Comparison of ENCODE assay signal across 14 cellular contexts in the genomic region with DNA sequence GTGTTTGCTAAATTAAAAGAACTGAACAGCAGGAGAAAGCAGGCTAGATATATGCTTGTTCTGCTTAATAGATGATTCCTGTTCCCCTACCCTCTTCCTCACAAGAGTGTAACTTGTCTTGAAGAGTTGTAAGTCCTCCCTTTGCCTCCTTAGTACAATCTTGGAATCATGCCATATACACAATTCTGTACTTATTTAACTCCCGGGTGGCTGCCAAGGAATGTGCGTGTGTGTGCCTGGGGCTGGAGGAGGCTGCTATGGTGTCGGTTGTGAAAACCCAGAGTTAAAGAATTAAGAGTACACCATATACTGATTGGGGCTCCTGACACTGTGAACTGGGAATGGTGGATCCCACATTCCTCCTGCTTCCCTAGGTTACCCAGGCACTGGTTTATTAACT.
DNase-seq lines count a peak whose midpoint lies in the region; ATAC-seq and TF ChIP-seq lines count a peak whose summit lies in the region.
"Had no signal": no experiment of that assay in that cellular context is flagged by ENCODE, and none has a peak within 500 bp of the region (broad histone marks: within the 10 kb centered on the region; RNA-seq: fewer than 3 reads in every experiment).

No MANE protein-coding gene starts in this region.

- H3K79me2 ChIP-seq in neural progenitor cell (ENCODE audit: low read depth) = no peaks in the 10 kb centered on the region

- H3K4me1 ChIP-seq in neural progenitor cell (no peaks in the 10 kb centered on the region), suprapubic skin (peaks cover 6% of the 10 kb centered on the region)

- no peaks in the 10 kb centered on the region for H3K27me3 ChIP-seq in neural progenitor cell
- no peaks in the 10 kb centered on the region for H3K27me3 ChIP-seq in suprapubic skin
- H3K27me3 ChIP-seq: dorsolateral prefrontal cortex had no signal

- no peak overlapping the region for H3K4me3 Mint-ChIP-seq in neural progenitor cell

- H3K9ac ChIP-seq in neural progenitor cell = no peak overlapping the region

- H3K27ac Mint-ChIP-seq in neural progenitor cell = peak overlapping the region; percentile 60
- H3K27ac Mint-ChIP-seq: progenitor cell of endocrine pancreas had no signal

- H2AFZ ChIP-seq in neural progenitor cell (replicated peaks) = no peak overlapping the region

- H3K4me2 ChIP-seq in neural progenitor cell = no peak overlapping the region

- 12% methylated on average over 3 of the region's 3 CpGs for WGBS in suprapubic skin

- peak; percentile 71 for DNase-seq in AG10803 (ENCODE audit: low read depth)
- peak; percentile 74 for DNase-seq in astrocyte of the hippocampus (ENCODE audit: low read depth, low spot score)
- peak; percentile 63 for DNase-seq in foreskin melanocyte
- DNase-seq in neural progenitor cell (ENCODE audit: low spot score) = no peak
- no peak for DNase-seq in suprapubic skin (ENCODE audit: low spot score in 2 of 2)
- DNase-seq in H4 (ENCODE audit: low spot score) = no peak
- DNase-seq: activated CD4-positive, alpha-beta T cell treated with anti-CD3 and anti-CD28 coated beads, Interleukin-2, amount 50 U/mL, for 48 hours; dorsolateral prefrontal cortex; NCI-H510A treated with DMSO at 0.1 percent for 48 hours; stimulated activated CD4-positive, alpha-beta T cell treated with anti-CD3 and anti-CD28 coated beads, Interleukin-2, amount 100 ng/mL, for 24 hours; tibial artery had no signal

- no peak overlapping the region for H3K4me3 ChIP-seq in AG10803 (ENCODE audit: low read length)
- no peak overlapping the region for H3K4me3 ChIP-seq in neural progenitor cell
- H3K4me3 ChIP-seq in suprapubic skin = no peak overlapping the region
- H3K4me3 ChIP-seq: dorsolateral prefrontal cortex, tibial artery had no signal

- TF ChIP-seq EP300 in suprapubic skin (IDR thresholded peaks at IDR 0.05) = no peak

- H3K36me3 ChIP-seq in neural progenitor cell (no peaks in the 10 kb centered on the region), suprapubic skin (peaks cover 40% of the 10 kb centered on the region)

- H3K27ac ChIP-seq in neural progenitor cell (no peak overlapping the region), suprapubic skin (no peak overlapping the region)
- H3K27ac ChIP-seq: dorsolateral prefrontal cortex, tibial artery had no signal

- H3K9me3 Mint-ChIP-seq in neural progenitor cell = no peaks in the 10 kb centered on the region

- TF ChIP-seq POLR2A in suprapubic skin (IDR thresholded peaks at IDR 0.05) = no peak

- peaks cover 77% of the 10 kb centered on the region for H3K36me3 Mint-ChIP-seq in neural progenitor cell

- no peaks in the 10 kb centered on the region for H3K27me3 Mint-ChIP-seq in neural progenitor cell (ENCODE audit: insufficient read depth, low read depth)
- H3K27me3 Mint-ChIP-seq: progenitor cell of endocrine pancreas had no signal

- H3K9me3 ChIP-seq in neural progenitor cell (ENCODE audit: low read depth) = no peaks in the 10 kb centered on the region
- no peaks in the 10 kb centered on the region for H3K9me3 ChIP-seq in suprapubic skin
- H3K9me3 ChIP-seq: tibial artery had no signal

- H3K4me1 Mint-ChIP-seq in neural progenitor cell = peaks cover 45% of the 10 kb centered on the region

- H3F3A ChIP-seq in neural progenitor cell (ENCODE audit: low read depth) = no peaks in the 10 kb centered on the region

- no peak for TF ChIP-seq CTCF in AG10803 (conservative IDR thresholded peaks at IDR 0.05; ENCODE audit: low read length)
- no peak for TF ChIP-seq CTCF in neural progenitor cell (IDR thresholded peaks at IDR 0.05)
- no peak for TF ChIP-seq CTCF in suprapubic skin (IDR thresholded peaks at IDR 0.05)

- no peaks in the 10 kb centered on the region for H4K20me1 ChIP-seq in neural progenitor cell (ENCODE audit: low read depth)

- no peak for ATAC-seq in GM21737 (IDR thresholded peaks at IDR 0.05; ENCODE audit: unreplicated experiment)
- no peak for ATAC-seq in HG02981 (IDR thresholded peaks at IDR 0.05; ENCODE audit: unreplicated experiment)

Comparison
In these comparisons a context has a peak if more than half of its experiments do, and no peak if none do; other contexts are left out.
1. DNase-seq: peak in AG10803 (single experiment), astrocyte of the hippocampus (single experiment) and foreskin melanocyte (single experiment); none in neural progenitor cell (single experiment), suprapubic skin (0 of 2) and H4 (single experiment).